1 cellular context compared by ENCODE assay signal in the genomic region with DNA sequence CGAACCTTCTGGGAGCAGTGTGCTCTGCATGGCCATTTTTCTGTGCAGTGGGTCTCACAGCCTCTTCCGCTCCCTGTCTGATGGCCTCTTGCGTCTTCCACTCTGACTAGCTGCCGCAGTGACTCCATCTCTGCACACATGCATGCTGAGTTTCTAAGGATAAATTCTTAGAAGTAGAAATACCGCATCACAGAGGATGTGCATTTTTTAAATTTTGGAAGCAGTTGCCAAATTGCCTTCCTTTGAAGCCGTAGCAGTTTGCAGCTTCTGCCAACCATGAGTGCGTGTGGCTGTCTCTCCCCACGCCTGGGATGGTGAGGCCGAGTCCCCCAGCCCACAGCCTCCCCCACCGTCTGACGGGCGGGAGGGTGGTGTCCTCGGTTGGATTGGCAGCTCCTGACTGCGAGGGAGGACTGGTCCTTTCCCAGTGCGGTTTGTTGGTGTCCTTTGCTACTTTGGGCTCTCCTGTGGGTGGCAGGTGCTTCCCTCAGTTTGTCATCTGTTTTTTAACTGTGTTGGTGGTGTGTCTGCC.
TF ChIP-seq lines count a peak whose summit lies in the region.

No MANE protein-coding gene starts in this region.

TF ChIP-seq in GM23338, 12 proteins besides CTCF, POLR2A, EP300 and RAD21 (continued from another document):
- TF ChIP-seq, protein P1, sequence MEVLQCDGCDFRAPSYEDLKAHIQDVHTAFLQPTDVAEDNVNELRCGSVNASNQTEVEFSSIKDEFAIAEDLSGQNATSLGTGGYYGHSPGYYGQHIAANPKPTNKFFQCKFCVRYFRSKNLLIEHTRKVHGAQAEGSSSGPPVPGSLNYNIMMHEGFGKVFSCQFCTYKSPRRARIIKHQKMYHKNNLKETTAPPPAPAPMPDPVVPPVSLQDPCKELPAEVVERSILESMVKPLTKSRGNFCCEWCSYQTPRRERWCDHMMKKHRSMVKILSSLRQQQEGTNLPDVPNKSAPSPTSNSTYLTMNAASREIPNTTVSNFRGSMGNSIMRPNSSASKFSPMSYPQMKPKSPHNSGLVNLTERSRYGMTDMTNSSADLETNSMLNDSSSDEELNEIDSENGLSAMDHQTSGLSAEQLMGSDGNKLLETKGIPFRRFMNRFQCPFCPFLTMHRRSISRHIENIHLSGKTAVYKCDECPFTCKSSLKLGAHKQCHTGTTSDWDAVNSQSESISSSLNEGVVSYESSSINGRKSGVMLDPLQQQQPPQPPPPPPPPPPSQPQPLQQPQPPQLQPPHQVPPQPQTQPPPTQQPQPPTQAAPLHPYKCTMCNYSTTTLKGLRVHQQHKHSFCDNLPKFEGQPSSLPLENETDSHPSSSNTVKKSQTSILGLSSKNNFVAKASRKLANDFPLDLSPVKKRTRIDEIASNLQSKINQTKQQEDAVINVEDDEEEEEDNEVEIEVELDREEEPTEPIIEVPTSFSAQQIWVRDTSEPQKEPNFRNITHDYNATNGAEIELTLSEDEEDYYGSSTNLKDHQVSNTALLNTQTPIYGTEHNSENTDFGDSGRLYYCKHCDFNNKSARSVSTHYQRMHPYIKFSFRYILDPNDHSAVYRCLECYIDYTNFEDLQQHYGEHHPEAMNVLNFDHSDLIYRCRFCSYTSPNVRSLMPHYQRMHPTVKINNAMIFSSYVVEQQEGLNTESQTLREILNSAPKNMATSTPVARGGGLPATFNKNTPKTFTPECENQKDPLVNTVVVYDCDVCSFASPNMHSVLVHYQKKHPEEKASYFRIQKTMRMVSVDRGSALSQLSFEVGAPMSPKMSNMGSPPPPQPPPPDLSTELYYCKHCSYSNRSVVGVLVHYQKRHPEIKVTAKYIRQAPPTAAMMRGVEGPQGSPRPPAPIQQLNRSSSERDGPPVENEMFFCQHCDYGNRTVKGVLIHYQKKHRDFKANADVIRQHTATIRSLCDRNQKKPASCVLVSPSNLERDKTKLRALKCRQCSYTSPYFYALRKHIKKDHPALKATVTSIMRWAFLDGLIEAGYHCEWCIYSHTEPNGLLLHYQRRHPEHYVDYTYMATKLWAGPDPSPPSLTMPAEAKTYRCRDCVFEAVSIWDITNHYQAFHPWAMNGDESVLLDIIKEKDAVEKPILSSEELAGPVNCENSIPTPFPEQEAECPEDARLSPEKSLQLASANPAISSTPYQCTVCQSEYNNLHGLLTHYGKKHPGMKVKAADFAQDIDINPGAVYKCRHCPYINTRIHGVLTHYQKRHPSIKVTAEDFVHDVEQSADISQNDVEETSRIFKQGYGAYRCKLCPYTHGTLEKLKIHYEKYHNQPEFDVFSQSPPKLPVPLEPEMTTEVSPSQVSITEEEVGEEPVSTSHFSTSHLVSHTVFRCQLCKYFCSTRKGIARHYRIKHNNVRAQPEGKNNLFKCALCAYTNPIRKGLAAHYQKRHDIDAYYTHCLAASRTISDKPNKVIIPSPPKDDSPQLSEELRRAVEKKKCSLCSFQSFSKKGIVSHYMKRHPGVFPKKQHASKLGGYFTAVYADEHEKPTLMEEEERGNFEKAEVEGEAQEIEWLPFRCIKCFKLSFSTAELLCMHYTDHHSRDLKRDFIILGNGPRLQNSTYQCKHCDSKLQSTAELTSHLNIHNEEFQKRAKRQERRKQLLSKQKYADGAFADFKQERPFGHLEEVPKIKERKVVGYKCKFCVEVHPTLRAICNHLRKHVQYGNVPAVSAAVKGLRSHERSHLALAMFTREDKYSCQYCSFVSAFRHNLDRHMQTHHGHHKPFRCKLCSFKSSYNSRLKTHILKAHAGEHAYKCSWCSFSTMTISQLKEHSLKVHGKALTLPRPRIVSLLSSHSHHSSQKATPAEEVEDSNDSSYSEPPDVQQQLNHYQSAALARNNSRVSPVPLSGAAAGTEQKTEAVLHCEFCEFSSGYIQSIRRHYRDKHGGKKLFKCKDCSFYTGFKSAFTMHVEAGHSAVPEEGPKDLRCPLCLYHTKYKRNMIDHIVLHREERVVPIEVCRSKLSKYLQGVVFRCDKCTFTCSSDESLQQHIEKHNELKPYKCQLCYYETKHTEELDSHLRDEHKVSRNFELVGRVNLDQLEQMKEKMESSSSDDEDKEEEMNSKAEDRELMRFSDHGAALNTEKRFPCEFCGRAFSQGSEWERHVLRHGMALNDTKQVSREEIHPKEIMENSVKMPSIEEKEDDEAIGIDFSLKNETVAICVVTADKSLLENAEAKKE (CRISPR knock-in tag; IDR thresholded peaks at IDR 0.05): no peak
- TF ChIP-seq CREB1 (CRISPR knock-in tag; IDR thresholded peaks at IDR 0.05; ENCODE audit: low read depth): no peak
- TF ChIP-seq POLR2AphosphoS5 (IDR thresholded peaks at IDR 0.05; ENCODE audit: low read depth): no peak
- no peak for TF ChIP-seq NANOG (IDR thresholded peaks at IDR 0.05; ENCODE audit: borderline replicate concordance)
- no peak for TF ChIP-seq STAT1 (IDR thresholded peaks at IDR 0.05; ENCODE audit: unreplicated experiment)
- TF ChIP-seq ZNF114 (CRISPR knock-in tag; IDR thresholded peaks at IDR 0.05): no peak
- TF ChIP-seq JUNB (IDR thresholded peaks at IDR 0.05; ENCODE audit: unreplicated experiment): no peak
